ENCODE assay signal across 31 cellular contexts in the genomic region with DNA sequence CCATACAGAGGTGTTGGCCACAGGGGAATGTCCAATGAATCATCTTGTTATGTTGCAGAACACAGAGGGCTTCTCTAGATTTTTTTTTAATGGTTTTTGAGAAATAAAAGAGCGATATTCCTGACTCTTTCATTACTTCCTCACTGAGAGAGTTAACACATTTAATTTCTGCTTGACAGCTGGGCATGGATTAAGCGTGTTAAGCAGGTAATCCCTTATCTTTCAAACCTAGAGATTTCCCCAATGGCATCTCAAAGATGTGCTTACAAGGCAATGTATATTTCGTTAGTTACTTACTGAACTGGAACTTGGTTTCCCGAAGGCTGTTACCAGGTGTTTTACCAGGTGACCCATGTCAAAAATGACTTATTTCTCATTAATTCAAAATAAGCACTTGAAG. TPM values are rescaled to one million over a fixed set of nuclear protein-coding genes. Genes with fewer than 3 reads are reported as not detected.
"Had no signal": no experiment of that assay in that cellular context is flagged by ENCODE, and none has a peak within 500 bp of the region (broad histone marks: within the 10 kb centered on the region; RNA-seq: fewer than 3 reads in every experiment).

No MANE protein-coding gene starts in this region.

- H3K9me3 ChIP-seq: left ventricle myocardium inferior, neutrophil, right atrium auricular region, right lobe of liver, suprapubic skin, thoracic aorta, tibial artery, upper lobe of right lung had no signal

- ATAC-seq: natural killer cell; right lobe of liver; stimulated activated naive B cell treated with anti-CD40 and anti-IgM and Interleukin-4, amounts not matched to agents 10 μg/mL and 1 μg/mL and 100 μg/mL, for 72 hours; upper lobe of right lung had no signal

- DNase-seq: islet precursor cell; left ventricle myocardium inferior; mesendoderm; naive B cell; natural killer cell; nephron progenitor cell; occipital lobe; right lobe of liver; stimulated activated CD4-positive, alpha-beta T cell treated with anti-CD3 and anti-CD28 coated beads, Interleukin-12 subunit alpha, Interleukin-12 subunit beta, amount 100 ng/mL, for 4 hours; stimulated activated CD4-positive, alpha-beta T cell treated with anti-CD3 and anti-CD28 coated beads, Interleukin-15, amount 100 ng/mL, for 24 hours; stimulated activated CD4-positive, alpha-beta T cell treated with anti-CD3 and anti-CD28 coated beads, Interleukin-2, amount 100 ng/mL, for 24 hours; stimulated activated CD4-positive, alpha-beta T cell treated with anti-CD3 and anti-CD28 coated beads, Interleukin-4, amount 100 ng/mL, for 1 hour; stimulated activated naive B cell treated with anti-CD40 and anti-IgM and Interleukin-4, amounts not matched to agents 10 μg/mL and 1 μg/mL and 100 μg/mL, for 72 hours; tibial artery; trophoblast cell; upper lobe of right lung had no signal

- H3K36me3 Mint-ChIP-seq: mesothelial cell of epicardium; naive B cell; natural killer cell; neural progenitor cell; stimulated activated naive B cell treated with anti-CD40 and anti-IgM and Interleukin-4, amounts not matched to agents 10 μg/mL and 1 μg/mL and 100 μg/mL, for 72 hours had no signal

- H3K9ac ChIP-seq: neural progenitor cell had no signal

- H3K4me3 ChIP-seq: hepatocyte, left ventricle myocardium inferior, lung, neural progenitor cell, right atrium auricular region, right lobe of liver, skin epidermis, suprapubic skin, thoracic aorta, tibial artery, upper lobe of right lung had no signal

- H3K4me1 Mint-ChIP-seq: naive B cell; natural killer cell; neural progenitor cell; stimulated activated naive B cell treated with anti-CD40 and anti-IgM and Interleukin-4, amounts not matched to agents 10 μg/mL and 1 μg/mL and 100 μg/mL, for 72 hours had no signal

- H3K4me3 Mint-ChIP-seq: mesothelial cell of epicardium; naive B cell; natural killer cell; nephron progenitor cell; neural progenitor cell; stimulated activated naive B cell treated with anti-CD40 and anti-IgM and Interleukin-4, amounts not matched to agents 10 μg/mL and 1 μg/mL and 100 μg/mL, for 72 hours; stimulated activated naive CD8-positive, alpha-beta T cell treated with anti-CD3 and anti-CD28 coated beads, Interleukin-15, Interleukin-2, amounts not matched to agents 100 ng/mL and 50 ng/mL, for 24 hours had no signal

- H3K36me3 ChIP-seq: left ventricle myocardium inferior, neural progenitor cell, neutrophil, right atrium auricular region, right lobe of liver, suprapubic skin, thoracic aorta, tibial artery, upper lobe of right lung had no signal

- H3K4me1 ChIP-seq: left ventricle myocardium inferior, neural progenitor cell, right atrium auricular region, right lobe of liver, suprapubic skin, tibial artery, upper lobe of right lung had no signal

- H3K27ac Mint-ChIP-seq: mesothelial cell of epicardium; naive B cell; natural killer cell; nephron progenitor cell; neural progenitor cell; progenitor cell of endocrine pancreas; stimulated activated naive B cell treated with anti-CD40 and anti-IgM and Interleukin-4, amounts not matched to agents 10 μg/mL and 1 μg/mL and 100 μg/mL, for 72 hours; stimulated activated naive CD8-positive, alpha-beta T cell treated with anti-CD3 and anti-CD28 coated beads, Interleukin-15, Interleukin-2, amounts not matched to agents 100 ng/mL and 50 ng/mL, for 24 hours had no signal

- H3K27ac ChIP-seq: hepatocyte, left ventricle myocardium inferior, neural progenitor cell, neutrophil, right atrium auricular region, right lobe of liver, skin epidermis, suprapubic skin, thoracic aorta, tibial artery, upper lobe of right lung had no signal

- H3K4me2 ChIP-seq: hepatocyte, neural progenitor cell had no signal

- H3K79me2 ChIP-seq: hepatocyte had no signal

- H3K9me3 Mint-ChIP-seq: stimulated activated naive CD8-positive, alpha-beta T cell treated with anti-CD3 and anti-CD28 coated beads, Interleukin-15, Interleukin-2, amounts not matched to agents 100 ng/mL and 50 ng/mL, for 24 hours had no signal

- H3K27me3 ChIP-seq: hepatocyte, neural progenitor cell, neutrophil, right atrium auricular region, right lobe of liver, suprapubic skin, tibial artery, upper lobe of right lung had no signal

- H2AFZ ChIP-seq: hepatocyte, neural progenitor cell had no signal

- FAIRE-seq: urothelium cell line had no signal

- H3K27me3 Mint-ChIP-seq: naive B cell; stimulated activated naive B cell treated with anti-CD40 and anti-IgM and Interleukin-4, amounts not matched to agents 10 μg/mL and 1 μg/mL and 100 μg/mL, for 72 hours; stimulated activated naive CD8-positive, alpha-beta T cell treated with anti-CD3 and anti-CD28 coated beads, Interleukin-15, Interleukin-2, amounts not matched to agents 100 ng/mL and 50 ng/mL, for 24 hours had no signal

RNA-seq across cellular contexts. Expression of gene ADCY2, which starts 21.8 kb away (rescaled TPM):
- total RNA-seq: natural killer cell, osteocyte, pulmonary artery endothelial cell, renal cortical epithelial cell had no signal
